Comparison of ENCODE assay signal across 20 cellular contexts in the genomic region with DNA sequence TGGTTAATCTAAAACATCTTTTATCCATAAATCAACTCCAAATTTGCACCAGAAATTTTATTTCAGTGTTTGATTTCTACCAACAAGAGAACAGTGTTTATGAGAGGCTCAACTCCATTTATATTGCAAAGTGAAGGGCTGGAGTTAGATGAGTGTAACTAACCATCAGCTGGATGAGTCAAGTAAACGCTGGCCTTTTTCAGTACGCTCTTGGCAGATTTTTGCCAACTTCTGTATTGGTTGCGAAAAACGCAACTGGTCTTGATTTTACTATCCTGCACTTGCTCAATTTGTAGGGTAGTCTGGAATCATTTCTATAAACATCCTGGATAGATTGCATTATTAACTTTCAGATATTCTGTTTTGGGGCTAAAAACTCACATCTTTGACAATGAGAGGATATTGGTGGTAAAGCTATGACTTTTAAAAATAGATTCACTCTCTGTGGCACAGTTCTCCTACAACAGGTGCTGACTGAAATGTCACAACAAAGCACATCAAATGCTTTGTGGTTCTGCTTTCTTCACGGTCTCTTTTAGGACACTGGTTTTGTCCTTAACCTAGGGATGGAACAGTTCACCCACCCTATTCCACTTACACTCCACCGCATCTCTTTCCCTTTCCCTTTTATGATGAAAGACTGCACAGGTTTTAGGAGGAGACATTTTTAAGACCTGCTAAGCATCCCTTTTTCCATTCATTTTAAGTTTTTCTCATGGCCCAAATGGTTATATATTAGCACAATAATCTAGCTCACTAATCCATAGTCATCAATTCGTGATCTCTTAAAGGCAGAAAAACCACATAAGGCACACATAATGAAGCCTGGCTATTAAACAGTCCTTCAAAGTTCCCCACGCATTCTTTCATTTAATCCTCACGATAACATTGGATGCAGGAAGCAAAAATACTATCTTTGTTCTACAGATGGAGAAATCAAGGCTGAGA. TPM values are rescaled to one million over a fixed set of nuclear protein-coding genes. Genes with fewer than 3 reads are reported as not detected.
DNase-seq lines count a peak whose midpoint lies in the region; ATAC-seq and TF ChIP-seq lines count a peak whose summit lies in the region.
"Had no signal": no experiment of that assay in that cellular context is flagged by ENCODE, and none has a peak within 500 bp of the region (broad histone marks: within the 10 kb centered on the region; RNA-seq: fewer than 3 reads in every experiment).

No MANE protein-coding gene starts in this region.

- WGBS in SK-N-SH (ENCODE audit: low lambda C conversion rate): 65% methylated on average over 9 of the region's 9 CpGs
- WGBS in smooth muscle cell (ENCODE audit: low lambda C conversion rate): 26% methylated on average over 9 of the region's 9 CpGs
- WGBS in tibial nerve, 2 donors: 62 to 82% methylated on average over 9 of the region's 9 CpGs

- peaks cover 3 to 11% of the 10 kb centered on the region in 2 experiments; a peak in 2 of 4 replicates for H3K4me1 ChIP-seq in SK-N-SH (ENCODE audit: control insufficient read depth in 1 of 2, insufficient read depth in 2 of 2, low read depth in 1 of 2, low read length in 1 of 2)
- H3K4me1 ChIP-seq in smooth muscle cell (ENCODE audit: low read depth): no peaks in the 10 kb centered on the region
- H3K4me1 ChIP-seq in tibial nerve: no peaks in the 10 kb centered on the region
- H3K4me1 ChIP-seq in left ventricle myocardium inferior: peaks cover 10% of the 10 kb centered on the region
- H3K4me1 ChIP-seq: ascending aorta, BLaER1, foreskin keratinocyte, upper lobe of right lung had no signal

- no peak for ATAC-seq in HG02970 (IDR thresholded peaks at IDR 0.05; ENCODE audit: low FRiP score, unreplicated experiment)
- ATAC-seq: foreskin keratinocyte; naive thymus-derived CD8-positive, alpha-beta T cell; upper lobe of right lung had no signal

- H3K27me3 ChIP-seq in SK-N-SH (ENCODE audit: insufficient read depth) (no peaks in the 10 kb centered on the region), smooth muscle cell (ENCODE audit: low read depth) (no peaks in the 10 kb centered on the region), tibial nerve (no peaks in the 10 kb centered on the region), left ventricle myocardium inferior (ENCODE audit: low read depth) (no peaks in the 10 kb centered on the region)
- H3K27me3 ChIP-seq: ascending aorta, BLaER1, foreskin keratinocyte, upper lobe of right lung had no signal

- H3F3A ChIP-seq in SK-N-SH (replicated peaks; ENCODE audit: insufficient read depth) (peaks cover 17% of the 10 kb centered on the region), smooth muscle cell (ENCODE audit: low read depth) (peaks cover 2% of the 10 kb centered on the region)

- intact Hi-C loops in left ventricle myocardium inferior (cut with micrococcal nuclease): no loop called here

- no peak for TF ChIP-seq RAD21 in SK-N-SH (IDR thresholded peaks at IDR 0.05; ENCODE audit: low read length)

- TF ChIP-seq CTCF in SK-N-SH (IDR thresholded peaks at IDR 0.05) (no peak), fibroblast of villous mesenchyme (IDR thresholded peaks at IDR 0.05; ENCODE audit: insufficient read depth, low read depth, low read length) (no peak), smooth muscle cell (IDR thresholded peaks at IDR 0.05; ENCODE audit: borderline replicate concordance, insufficient read depth, poor library complexity, severe bottlenecking) (no peak), tibial nerve (IDR thresholded peaks at IDR 0.05) (no peak), left ventricle myocardium inferior (IDR thresholded peaks at IDR 0.05; ENCODE audit: borderline replicate concordance) (no peak)

- H3K79me2 ChIP-seq in SK-N-SH (ENCODE audit: insufficient read depth) (peaks cover 7% of the 10 kb centered on the region), smooth muscle cell (ENCODE audit: low read depth) (peaks cover 6% of the 10 kb centered on the region)

- H3K27ac ChIP-seq in SK-N-SH (ENCODE audit: low read depth in 2 of 2, low read length in 1 of 2) (peak overlapping the region in 1 of 2 experiments; percentile 34; a peak in 2 of 4 replicates), smooth muscle cell (ENCODE audit: low read depth) (no peak overlapping the region), tibial nerve (no peak overlapping the region), left ventricle myocardium inferior (replicated peaks) (no peak overlapping the region)
- H3K27ac ChIP-seq: ascending aorta, BLaER1, foreskin keratinocyte, upper lobe of right lung had no signal

- H3K9me3 ChIP-seq in SK-N-SH (no peaks in the 10 kb centered on the region), smooth muscle cell (replicated peaks; ENCODE audit: low read depth) (no peaks in the 10 kb centered on the region), tibial nerve (no peaks in the 10 kb centered on the region), left ventricle myocardium inferior (replicated peaks) (no peaks in the 10 kb centered on the region)
- H3K9me3 ChIP-seq: ascending aorta, BLaER1, upper lobe of right lung had no signal

- H3K9me2 ChIP-seq in SK-N-SH: no peaks in the 10 kb centered on the region

- CTCF ChIA-PET in SK-N-SH (lab: Yijun Ruan, JAX): interaction anchor here (0.7 to 1.9 kb wide), 3 partner anchors 9 to 265 kb away, joined by 3 to 4 read pairs (median 4); no protein-coding TSS in a partner anchor

- no peak overlapping the region for H2AFZ ChIP-seq in SK-N-SH (ENCODE audit: low read depth)
- no peak overlapping the region for H2AFZ ChIP-seq in smooth muscle cell (ENCODE audit: low read depth)

- DNase-seq in GM04504 (ENCODE audit: low read depth) (peak; percentile 75), SK-N-SH (no peak), fibroblast of villous mesenchyme (ENCODE audit: low read depth) (peak; percentile 95), smooth muscle cell (lab: John Stamatoyannopoulos, UW; ENCODE audit: unreplicated experiment) (no peak), tibial nerve (ENCODE audit: low spot score in 2 of 2) (no peak), left ventricle myocardium inferior (no peak)
- no peak for DNase-seq in activated CD4-positive, alpha-beta T cell treated with anti-CD3 and anti-CD28 coated beads for 4 hours
- DNase-seq: activated CD4-positive, alpha-beta memory T cell treated with anti-CD3 and anti-CD28 coated beads for 36 hours; activated naive CD4-positive, alpha-beta T cell treated with Interleukin-2 at 50 U/mL for 16 hours; activated T-cell treated with anti-CD3 and anti-CD28 coated beads for 4 hours; cerebellar nuclear complex; effector CD4-positive, alpha-beta T cell; foreskin keratinocyte; naive thymus-derived CD8-positive, alpha-beta T cell; NCI-H2029; stimulated activated CD4-positive, alpha-beta T cell treated with anti-CD3 and anti-CD28 coated beads, Interleukin-4, amount 100 ng/mL, for 24 hours; upper lobe of right lung had no signal

- no peak for TF ChIP-seq EP300 in SK-N-SH (IDR thresholded peaks at IDR 0.05; ENCODE audit: borderline replicate concordance in 1 of 2, low read depth in 1 of 2, low read length in 1 of 2)
- TF ChIP-seq EP300 in tibial nerve (IDR thresholded peaks at IDR 0.05): no peak

- TF ChIP-seq POLR2A in tibial nerve (IDR thresholded peaks at IDR 0.05): no peak

- no peak overlapping the region for H3K9ac ChIP-seq in SK-N-SH
- H3K9ac ChIP-seq in smooth muscle cell (ENCODE audit: low read depth): no peak overlapping the region
- H3K9ac ChIP-seq: BLaER1 had no signal

- no peak overlapping the region for H3K4me3 ChIP-seq in SK-N-SH (ENCODE audit: low read depth in 2 of 2, low read length in 1 of 2)
- H3K4me3 ChIP-seq in fibroblast of villous mesenchyme (ENCODE audit: low read depth, low read length): peak overlapping the region; percentile 10
- no peak overlapping the region for H3K4me3 ChIP-seq in smooth muscle cell
- H3K4me3 ChIP-seq in tibial nerve: no peak overlapping the region
- H3K4me3 ChIP-seq in left ventricle myocardium inferior: no peak overlapping the region
- H3K4me3 ChIP-seq: ascending aorta, BLaER1, upper lobe of right lung had no signal

- H3K36me3 ChIP-seq in SK-N-SH (replicated peaks in 1 of 2; ENCODE audit: control insufficient read depth in 1 of 2, insufficient read depth in 2 of 2, low read length in 1 of 2): no peaks in the 10 kb centered on the region
- H3K36me3 ChIP-seq in smooth muscle cell (ENCODE audit: low read depth): no peaks in the 10 kb centered on the region
- no peaks in the 10 kb centered on the region for H3K36me3 ChIP-seq in tibial nerve
- no peaks in the 10 kb centered on the region for H3K36me3 ChIP-seq in left ventricle myocardium inferior
- H3K36me3 ChIP-seq: ascending aorta, BLaER1, upper lobe of right lung had no signal

- H4K20me1 ChIP-seq in SK-N-SH (ENCODE audit: insufficient read depth): no peaks in the 10 kb centered on the region
- peaks cover 3% of the 10 kb centered on the region for H4K20me1 ChIP-seq in smooth muscle cell (ENCODE audit: low read depth)
- H4K20me1 ChIP-seq: BLaER1 had no signal

- POLR2A ChIA-PET in SK-N-SH (lab: Yijun Ruan, JAX): interaction anchor here (0.6 kb wide), 1 partner anchor 380 kb away, joined by 3 read pairs; no protein-coding TSS in a partner anchor

- no peak overlapping the region for H3K4me2 ChIP-seq in SK-N-SH
- H3K4me2 ChIP-seq in smooth muscle cell: peak overlapping the region; percentile 38
- H3K4me2 ChIP-seq: BLaER1 had no signal

TF ChIP-seq in SK-N-SH, 30 proteins besides CTCF, POLR2A, EP300 and RAD21:
- TF ChIP-seq NFIC (IDR thresholded peaks at IDR 0.05; ENCODE audit: borderline replicate concordance): 0 out of 2 replicates have a peak, but pooled peaks have one; percentile 5
- TF ChIP-seq, protein P1, sequence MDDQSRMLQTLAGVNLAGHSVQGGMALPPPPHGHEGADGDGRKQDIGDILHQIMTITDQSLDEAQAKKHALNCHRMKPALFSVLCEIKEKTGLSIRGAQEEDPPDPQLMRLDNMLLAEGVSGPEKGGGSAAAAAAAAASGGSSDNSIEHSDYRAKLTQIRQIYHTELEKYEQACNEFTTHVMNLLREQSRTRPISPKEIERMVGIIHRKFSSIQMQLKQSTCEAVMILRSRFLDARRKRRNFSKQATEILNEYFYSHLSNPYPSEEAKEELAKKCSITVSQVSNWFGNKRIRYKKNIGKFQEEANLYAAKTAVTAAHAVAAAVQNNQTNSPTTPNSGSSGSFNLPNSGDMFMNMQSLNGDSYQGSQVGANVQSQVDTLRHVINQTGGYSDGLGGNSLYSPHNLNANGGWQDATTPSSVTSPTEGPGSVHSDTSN (IDR thresholded peaks at IDR 0.05): no peak; the same call in 1 of the 2 replicates
- TF ChIP-seq TCF12 (IDR thresholded peaks at IDR 0.05): peak; percentile 61
- TF ChIP-seq RXRA (IDR thresholded peaks at IDR 0.05; ENCODE audit: borderline replicate concordance, low read depth): no peak

RNA-seq across cellular contexts. Expression of a gene that starts 12.8 kb away (rescaled TPM):
- polyA plus RNA-seq in SK-N-SH (2012; rRNA removed) (3.4 and 4.8 TPM in 2 replicates), smooth muscle cell (4.1 and 6.7 TPM in 2 replicates)
- 6.3 and 6.9 TPM in 2 replicates for polyA plus RNA-seq in SK-N-SH (2012; cell fraction: cytosol; rRNA removed)
- 3.0 and 7.5 TPM in 2 replicates for polyA plus RNA-seq in SK-N-SH (2012; cell fraction: nucleus; rRNA removed)
- total RNA-seq in fibroblast of villous mesenchyme (63.5 and 63.8 TPM in 2 replicates), smooth muscle cell (24.4 and 39.3 TPM in 2 replicates), tibial nerve (10 to 100 TPM; 17.7 to 22.0 (median 18.4) TPM), left ventricle myocardium inferior (64.6 TPM)
- total RNA-seq: activated CD4-positive, alpha-beta memory T cell treated with anti-CD3 and anti-CD28 coated beads for 36 hours; naive thymus-derived CD8-positive, alpha-beta T cell had no signal
- polyA plus RNA-seq: naive thymus-derived CD8-positive, alpha-beta T cell had no signal

Comparison
In these comparisons a context has a peak if more than half of its experiments do, and no peak if none do; other contexts are left out.
1. DNase-seq: peak in GM04504 (single experiment) and fibroblast of villous mesenchyme (single experiment); none in SK-N-SH (single experiment), smooth muscle cell (single experiment), tibial nerve (0 of 2), activated CD4-positive, alpha-beta T cell treated with anti-CD3 and anti-CD28 coated beads for 4 hours (0 of 2) and left ventricle myocardium inferior (single experiment).